1 cellular context compared by ENCODE assay signal in genomic region chr1:151611832-151612505, GRCh38.
A peak's percentile ranks its signal among the peaks of the same experiment; 100 is the strongest.
TF ChIP-seq lines count a peak whose summit lies in the region.

Gene SNX27 (plus strand): TSS chr1:151612050. CDS start chr1:151612202, 152 bp downstream.

TF ChIP-seq in HepG2, 621 proteins besides CTCF, POLR2A, EP300 and RAD21 (continued from another document and continues in another):
- TF ChIP-seq HMGXB4 (CRISPR knock-in tag; IDR thresholded peaks at IDR 0.05; ENCODE audit: borderline replicate concordance in 1 of 2, low read depth in 1 of 2) (peak; percentile 33 to 85; a peak in 3 of 4 replicates), MEF2D (CRISPR knock-in tag; IDR thresholded peaks at IDR 0.05) (no peak), NFE2L2 (IDR thresholded peaks at IDR 0.05; ENCODE audit: low read length) (no peak), BCL3 (CRISPR knock-in tag; IDR thresholded peaks at IDR 0.05) (peak; percentile 66; the same call in 1 of the 2 replicates), HMG20B (CRISPR knock-in tag; conservative IDR thresholded peaks at IDR 0.05) (no peak), THAP7 (CRISPR knock-in tag; IDR thresholded peaks at IDR 0.05) (peak; percentile 57; the same call in 1 of the 2 replicates), ZNF331 (CRISPR knock-in tag; IDR thresholded peaks at IDR 0.05) (peak; percentile 42; the same call in 1 of the 2 replicates), HOXA3 (CRISPR knock-in tag; IDR thresholded peaks at IDR 0.05) (peak; percentile 93), HDAC1 (CRISPR knock-in tag; IDR thresholded peaks at IDR 0.05) (0 out of 2 replicates have a peak, but pooled peaks have one; percentile 19), POLR2G (IDR thresholded peaks at IDR 0.05; ENCODE audit: low read depth, low read length) (peak; percentile 74), ATF4 (CRISPR knock-in tag; IDR thresholded peaks at IDR 0.05) (peak in 1 of 2 experiments; percentile 55; a peak in 1 of 4 replicates), HMGA1 (CRISPR knock-in tag; conservative IDR thresholded peaks at IDR 0.05) (no peak), ZNF574 (CRISPR knock-in tag; IDR thresholded peaks at IDR 0.05) (peak; percentile 91), SP1 (IDR thresholded peaks at IDR 0.05) (no peak), SP1 (CRISPR knock-in tag; IDR thresholded peaks at IDR 0.05) (peak; percentile 64), ZNF546 (CRISPR knock-in tag; conservative IDR thresholded peaks at IDR 0.05) (0 out of 2 replicates have a peak, but pooled peaks have one; percentile 26), NR0B2 (CRISPR knock-in tag; IDR thresholded peaks at IDR 0.05) (peak; percentile 24; the same call in 1 of the 2 replicates), CERS6 (CRISPR knock-in tag; IDR thresholded peaks at IDR 0.05) (no peak), DMAP1 (CRISPR knock-in tag; IDR thresholded peaks at IDR 0.05) (0 out of 2 replicates have a peak, but pooled peaks have one; percentile 48), TRAFD1 (CRISPR knock-in tag; IDR thresholded peaks at IDR 0.05; ENCODE audit: borderline replicate concordance) (no peak), ZNF646 (CRISPR knock-in tag; IDR thresholded peaks at IDR 0.05) (no peak), RFXANK (CRISPR knock-in tag; IDR thresholded peaks at IDR 0.05) (no peak), RBFOX2 (IDR thresholded peaks at IDR 0.05; ENCODE audit: low read depth, low read length) (peak; percentile 85), GMEB1 (CRISPR knock-in tag; IDR thresholded peaks at IDR 0.05; ENCODE audit: borderline replicate concordance) (peak; percentile 76), KAT2B (IDR thresholded peaks at IDR 0.05; ENCODE audit: borderline replicate concordance, low read depth, low read length) (no peak), SP4 (CRISPR knock-in tag; IDR thresholded peaks at IDR 0.05) (peak; percentile 52; the same call in 1 of the 2 replicates), ZNF879 (CRISPR knock-in tag; IDR thresholded peaks at IDR 0.05) (0 out of 2 replicates have a peak, but pooled peaks have one; percentile 55), WIZ (CRISPR knock-in tag; IDR thresholded peaks at IDR 0.05) (no peak), ZNF180 (CRISPR knock-in tag; IDR thresholded peaks at IDR 0.05; ENCODE audit: borderline replicate concordance, low read depth) (no peak), KAT7 (CRISPR knock-in tag; IDR thresholded peaks at IDR 0.05; ENCODE audit: borderline replicate concordance) (peak; percentile 90; the same call in 1 of the 2 replicates), TRIM24 (CRISPR knock-in tag; IDR thresholded peaks at IDR 0.05) (no peak), ZBTB2 (CRISPR knock-in tag; IDR thresholded peaks at IDR 0.05; ENCODE audit: low read depth) (peak; percentile 82; the same call in 1 of the 2 replicates), KDM5B (CRISPR knock-in tag; IDR thresholded peaks at IDR 0.05; ENCODE audit: borderline replicate concordance) (peak; percentile 57; the same call in 1 of the 2 replicates), SMARCE1 (IDR thresholded peaks at IDR 0.05; ENCODE audit: borderline replicate concordance) (no peak), TAF1 (CRISPR knock-in tag; IDR thresholded peaks at IDR 0.05) (peak; percentile 74), ZNF143 (CRISPR knock-in tag; IDR thresholded peaks at IDR 0.05) (peak; percentile 94), REXO4 (CRISPR knock-in tag; IDR thresholded peaks at IDR 0.05; ENCODE audit: borderline replicate concordance) (no peak), ZNF589 (CRISPR knock-in tag; conservative IDR thresholded peaks at IDR 0.05) (no peak), KLF6 (CRISPR knock-in tag; IDR thresholded peaks at IDR 0.05) (no peak), ZSCAN21 (CRISPR knock-in tag; IDR thresholded peaks at IDR 0.05; ENCODE audit: borderline replicate concordance) (peak; percentile 83)
